ENCODE assay signal across 8 cellular contexts in the genomic region with DNA sequence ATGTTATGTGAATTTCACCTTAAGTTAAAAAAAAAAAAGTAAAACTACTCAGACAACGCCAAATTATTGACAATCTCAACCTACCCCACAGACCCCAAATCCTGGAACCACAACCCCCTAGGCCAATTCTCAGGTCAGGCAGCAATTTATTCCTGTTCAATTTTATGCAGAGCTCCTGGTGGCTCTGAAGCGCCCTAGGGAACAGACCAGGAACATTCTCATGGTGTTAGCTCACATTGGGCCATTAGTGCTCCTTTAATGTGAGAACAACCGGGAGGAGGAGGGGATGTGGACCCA. TPM values are rescaled to one million over a fixed set of nuclear protein-coding genes. Genes with fewer than 3 reads are reported as not detected.
DNase-seq lines count a peak whose midpoint lies in the region; ATAC-seq and TF ChIP-seq lines count a peak whose summit lies in the region.

No MANE protein-coding gene starts in this region.

- H3K4me3 Mint-ChIP-seq in natural killer cell treated with Interleukin-12 subunit alpha and Interleukin-12 subunit beta and Interleukin-15 and Interleukin-18, amount 100 ng/mL, for 72 hours = peak overlapping the region; percentile 88

- H3K27me3 Mint-ChIP-seq in natural killer cell treated with Interleukin-12 subunit alpha and Interleukin-12 subunit beta and Interleukin-15 and Interleukin-18, amount 100 ng/mL, for 72 hours = no peaks in the 10 kb centered on the region

- TF ChIP-seq CTCF in AG10803 (conservative IDR thresholded peaks at IDR 0.05; ENCODE audit: low read length) (no peak), KMS-11 (conservative IDR thresholded peaks at IDR 0.05; ENCODE audit: low read depth, low read length) (no peak)

- H3K4me3 ChIP-seq in AG10803 (ENCODE audit: low read length) (peak overlapping the region; percentile 61), KMS-11 (IDR thresholded peaks at IDR 0.05; ENCODE audit: insufficient read depth, low read depth, low read length) (no peak overlapping the region), duodenal mucosa (ENCODE audit: low read depth in 1 of 2, low read length in 2 of 2) (peak overlapping the region; percentile 71 to 76)

- H3K27me3 ChIP-seq in KMS-11 (ENCODE audit: insufficient read depth, low read depth) = no peaks in the 10 kb centered on the region
- H3K27me3 ChIP-seq in duodenal mucosa (ENCODE audit: control insufficient read depth in 1 of 2, insufficient read depth in 2 of 2, low read length in 2 of 2) = no peaks in the 10 kb centered on the region

- H4K20me1 ChIP-seq in KMS-11 (ENCODE audit: insufficient read depth) = no peaks in the 10 kb centered on the region

- peak overlapping the region; percentile 97 for H2AFZ ChIP-seq in KMS-11 (ENCODE audit: low read depth)

- H3K27ac ChIP-seq in KMS-11 (no peak overlapping the region), duodenal mucosa (ENCODE audit: low read depth, low read length) (peak overlapping the region; percentile 30)

- H3K9me3 ChIP-seq in duodenal mucosa (ENCODE audit: control insufficient read depth in 1 of 2, low read length in 2 of 2) = no peaks in the 10 kb centered on the region

- peak overlapping the region; percentile 93 for H3K4me2 ChIP-seq in KMS-11

- H3K27ac Mint-ChIP-seq in natural killer cell treated with Interleukin-12 subunit alpha and Interleukin-12 subunit beta and Interleukin-15 and Interleukin-18, amount 100 ng/mL, for 72 hours = peak overlapping the region; percentile 37 to 59

- H3K36me3 ChIP-seq in KMS-11 (ENCODE audit: insufficient read depth) = no peaks in the 10 kb centered on the region
- no peaks in the 10 kb centered on the region for H3K36me3 ChIP-seq in duodenal mucosa (ENCODE audit: control insufficient read depth in 1 of 2, insufficient read depth in 2 of 2, low read length in 2 of 2)

- H3K79me2 ChIP-seq in KMS-11 (ENCODE audit: insufficient read depth, low read depth) = no peaks in the 10 kb centered on the region

- DNase-seq in AG10803 (ENCODE audit: low read depth) (no peak), DMS53 (lab: John Stamatoyannopoulos, UW) (no peak), cerebellar nuclear complex (lab: John Stamatoyannopoulos, UW) (no peak), NCI-H748 (lab: John Stamatoyannopoulos, UW; ENCODE audit: unreplicated experiment) (no peak)
- no peak for DNase-seq in natural killer cell treated with Interleukin-12 subunit alpha and Interleukin-12 subunit beta and Interleukin-15 and Interleukin-18, amount 100 ng/mL, for 72 hours (ENCODE audit: low spot score)

- no peaks in the 10 kb centered on the region for H3K9me3 Mint-ChIP-seq in natural killer cell treated with Interleukin-12 subunit alpha and Interleukin-12 subunit beta and Interleukin-15 and Interleukin-18, amount 100 ng/mL, for 72 hours

- H3K4me1 ChIP-seq in KMS-11 (ENCODE audit: low read depth, poor library complexity, severe bottlenecking) (peaks cover 18% of the 10 kb centered on the region), duodenal mucosa (ENCODE audit: control insufficient read depth in 1 of 2, insufficient read depth in 2 of 2, low read length in 2 of 2) (peaks cover 14 to 28% of the 10 kb centered on the region in 2 donors)

- H3K36me3 Mint-ChIP-seq in natural killer cell treated with Interleukin-12 subunit alpha and Interleukin-12 subunit beta and Interleukin-15 and Interleukin-18, amount 100 ng/mL, for 72 hours = no peaks in the 10 kb centered on the region

- ATAC-seq in natural killer cell treated with Interleukin-12 subunit alpha and Interleukin-12 subunit beta and Interleukin-15 and Interleukin-18, amount 100 ng/mL, for 72 hours = no peak
- no peak for ATAC-seq in HG03175 (IDR thresholded peaks at IDR 0.05; ENCODE audit: unreplicated experiment)

- peaks cover 10 to 15% of the 10 kb centered on the region in 2 donors for H3K4me1 Mint-ChIP-seq in natural killer cell treated with Interleukin-12 subunit alpha and Interleukin-12 subunit beta and Interleukin-15 and Interleukin-18, amount 100 ng/mL, for 72 hours (ENCODE audit: low read depth in 2 of 2)

- H3K9ac ChIP-seq in KMS-11 (peak overlapping the region; percentile 67; the same call in 1 of the 2 replicates), duodenal mucosa (ENCODE audit: low read depth in 1 of 2, low read length in 2 of 2) (peak overlapping the region in 1 of 2 donors; percentile 8)

RNA-seq across cellular contexts. Expression of gene PSEN2, which starts 0.4 kb away (rescaled TPM):
- 10 to 100 TPM; 20.3 to 21.8 TPM for total RNA-seq in natural killer cell treated with Interleukin-12 subunit alpha and Interleukin-12 subunit beta and Interleukin-15 and Interleukin-18, amount 100 ng/mL, for 72 hours
